In the genomic region with DNA sequence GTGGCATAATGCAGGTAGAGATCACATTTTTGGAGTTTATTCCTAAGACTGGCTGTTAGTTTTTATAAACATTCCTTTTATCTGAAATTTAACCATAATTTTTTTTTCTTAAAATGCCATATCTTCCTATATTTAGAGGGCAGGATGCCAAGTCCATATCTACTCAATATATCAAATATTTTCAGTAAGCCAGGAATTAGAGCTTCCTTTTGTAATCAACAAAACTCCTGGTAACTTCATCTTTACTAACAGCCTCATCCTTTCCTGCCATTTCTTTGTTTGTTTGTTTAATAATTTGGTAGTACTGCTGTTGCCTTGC, we compare ENCODE assay signal across 1 cellular context.
TF ChIP-seq lines count a peak whose summit lies in the region.

No MANE protein-coding gene starts in this region.

TF ChIP-seq in HepG2, 621 proteins besides CTCF, POLR2A, EP300 and RAD21 (continued from another document):
- TF ChIP-seq, protein P1, sequence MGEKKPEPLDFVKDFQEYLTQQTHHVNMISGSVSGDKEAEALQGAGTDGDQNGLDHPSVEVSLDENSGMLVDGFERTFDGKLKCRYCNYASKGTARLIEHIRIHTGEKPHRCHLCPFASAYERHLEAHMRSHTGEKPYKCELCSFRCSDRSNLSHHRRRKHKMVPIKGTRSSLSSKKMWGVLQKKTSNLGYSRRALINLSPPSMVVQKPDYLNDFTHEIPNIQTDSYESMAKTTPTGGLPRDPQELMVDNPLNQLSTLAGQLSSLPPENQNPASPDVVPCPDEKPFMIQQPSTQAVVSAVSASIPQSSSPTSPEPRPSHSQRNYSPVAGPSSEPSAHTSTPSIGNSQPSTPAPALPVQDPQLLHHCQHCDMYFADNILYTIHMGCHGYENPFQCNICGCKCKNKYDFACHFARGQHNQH (CRISPR knock-in tag; IDR thresholded peaks at IDR 0.05) = 0 out of 2 replicates have a peak, but pooled peaks have one; percentile 37
- peak; percentile 10; the same call in 1 of the 2 replicates for TF ChIP-seq ARNTL (CRISPR knock-in tag; IDR thresholded peaks at IDR 0.05)
- TF ChIP-seq CBX1 (IDR thresholded peaks at IDR 0.05; ENCODE audit: low read depth) = no peak
